In genomic region chr15:80252281-80252619, GRCh38 we compare ENCODE assay signal across 9 cellular contexts. TPM values are rescaled to one million over a fixed set of nuclear protein-coding genes. Genes with fewer than 3 reads are reported as not detected.
DNase-seq lines count a peak whose midpoint lies in the region; ATAC-seq and TF ChIP-seq lines count a peak whose summit lies in the region.
"Had no signal": no experiment of that assay in that cellular context is flagged by ENCODE, and none has a peak within 500 bp of the region (broad histone marks: within the 10 kb centered on the region; RNA-seq: fewer than 3 reads in every experiment).

No MANE protein-coding gene starts in this region.

- no peak overlapping the region for H3K27ac ChIP-seq in mammary epithelial cell (ENCODE audit: insufficient read depth, low read depth, low read length)

- no peaks in the 10 kb centered on the region for H3K79me2 ChIP-seq in mammary epithelial cell (ENCODE audit: insufficient read depth, low read length)

- dilution Hi-C loops in mammary epithelial cell (cut with HindIII; ENCODE audit: low sequenced_read_pairs), result no loop called here

- peaks cover 23% of the 10 kb centered on the region for H3K27me3 ChIP-seq in mammary epithelial cell (ENCODE audit: insufficient read depth, low read length)

- H3K4me3 ChIP-seq in mammary epithelial cell (replicated peaks in 1 of 3; ENCODE audit: insufficient read depth in 1 of 3, low read depth in 2 of 3, low read length in 3 of 3), result peak overlapping the region in 2 of 3 experiments; percentile 14 to 37

- no peaks in the 10 kb centered on the region for H3K9me3 ChIP-seq in mammary epithelial cell (replicated peaks; ENCODE audit: insufficient read depth, low read length)

- no peak for TF ChIP-seq CTCF in mammary epithelial cell (conservative IDR thresholded peaks at IDR 0.05 in 1 of 2, IDR thresholded peaks at IDR 0.05 in 1 of 2; ENCODE audit: extremely low read depth in 1 of 2, insufficient read depth in 1 of 2, low read depth in 1 of 2, low read length in 2 of 2)
- no peak for TF ChIP-seq CTCF in mesothelial cell of epicardium (IDR thresholded peaks at IDR 0.05; ENCODE audit: unreplicated experiment)
- no peak for TF ChIP-seq CTCF in type B pancreatic cell (conservative IDR thresholded peaks at IDR 0.05)

- peaks cover 47% of the 10 kb centered on the region for H3K27me3 Mint-ChIP-seq in activated naive CD4-positive, alpha-beta T cell treated with anti-CD3 and anti-CD28 coated beads for 36 hours (ENCODE audit: low read depth)
- H3K27me3 Mint-ChIP-seq in mesothelial cell of epicardium (ENCODE audit: low read depth), result peaks cover 93% of the 10 kb centered on the region
- peaks cover 91% of the 10 kb centered on the region for H3K27me3 Mint-ChIP-seq in type B pancreatic cell

- H3K4me1 ChIP-seq in mammary epithelial cell (ENCODE audit: insufficient read depth, low read length), result peaks cover 8% of the 10 kb centered on the region

- peak overlapping the region; percentile 16 for H3K4me3 Mint-ChIP-seq in activated naive CD4-positive, alpha-beta T cell treated with anti-CD3 and anti-CD28 coated beads for 36 hours
- H3K4me3 Mint-ChIP-seq in mesothelial cell of epicardium, result peak overlapping the region; percentile 58
- peak overlapping the region; percentile 88 for H3K4me3 Mint-ChIP-seq in type B pancreatic cell

- in situ Hi-C loops in mammary epithelial cell (cut with MboI; ENCODE audit: low sequenced_read_pairs in 2 of 2), result no loop called here

- no peaks in the 10 kb centered on the region for H4K20me1 ChIP-seq in mammary epithelial cell (ENCODE audit: insufficient read depth, low read length)

- H3K9me3 Mint-ChIP-seq in activated naive CD4-positive, alpha-beta T cell treated with anti-CD3 and anti-CD28 coated beads for 36 hours, result no peaks in the 10 kb centered on the region
- H3K9me3 Mint-ChIP-seq in mesothelial cell of epicardium, result no peaks in the 10 kb centered on the region
- H3K9me3 Mint-ChIP-seq in type B pancreatic cell, result no peaks in the 10 kb centered on the region
- H3K9me3 Mint-ChIP-seq: activated naive CD4-positive, alpha-beta T cell treated with anti-CD3 and anti-CD28 coated beads, Interleukin-2, amount 50 U/mL, for 72 hours had no signal

- no peaks in the 10 kb centered on the region for H3K36me3 Mint-ChIP-seq in activated naive CD4-positive, alpha-beta T cell treated with anti-CD3 and anti-CD28 coated beads for 36 hours (ENCODE audit: low read depth)
- H3K36me3 Mint-ChIP-seq in mesothelial cell of epicardium (no peaks in the 10 kb centered on the region), type B pancreatic cell (no peaks in the 10 kb centered on the region)

- no peak overlapping the region for H3K27ac Mint-ChIP-seq in activated naive CD4-positive, alpha-beta T cell treated with anti-CD3 and anti-CD28 coated beads for 36 hours
- H3K27ac Mint-ChIP-seq in mesothelial cell of epicardium, result no peak overlapping the region
- no peak overlapping the region for H3K27ac Mint-ChIP-seq in type B pancreatic cell
- H3K27ac Mint-ChIP-seq: activated naive CD4-positive, alpha-beta T cell treated with anti-CD3 and anti-CD28 coated beads, Interleukin-2, amount 50 U/mL, for 72 hours had no signal

- H3K9ac ChIP-seq in mammary epithelial cell (ENCODE audit: insufficient read depth, low read length), result no peak overlapping the region

- ATAC-seq in HG03097 (IDR thresholded peaks at IDR 0.05; ENCODE audit: low FRiP score, unreplicated experiment), result no peak

- no peak overlapping the region for H2AFZ ChIP-seq in mammary epithelial cell (ENCODE audit: low read depth, low read length)

- BruUV-seq in mammary epithelial cell (replicated peaks; lab: Mats Ljungman, UMichigan), result no TSS peak

- intact Hi-C loops in activated naive CD4-positive, alpha-beta T cell treated with anti-CD3 and anti-CD28 coated beads for 36 hours (cut with micrococcal nuclease), result no loop called here
- intact Hi-C loops in mammary epithelial cell (cut with micrococcal nuclease), result no loop called here

- no peaks in the 10 kb centered on the region for H3K36me3 ChIP-seq in mammary epithelial cell (ENCODE audit: insufficient read depth, low read length)

- WGBS in mammary epithelial cell (ENCODE audit: low coverage, missing lambda C conversion rate), result 0% methylated on average over 4 of the region's 7 CpGs

- H3K4me1 Mint-ChIP-seq in activated naive CD4-positive, alpha-beta T cell treated with anti-CD3 and anti-CD28 coated beads for 36 hours (ENCODE audit: low read depth), result peaks cover 6% of the 10 kb centered on the region
- H3K4me1 Mint-ChIP-seq in mesothelial cell of epicardium, result peaks cover 3% of the 10 kb centered on the region
- peaks cover 13% of the 10 kb centered on the region for H3K4me1 Mint-ChIP-seq in type B pancreatic cell (ENCODE audit: unreplicated experiment)

- peak overlapping the region; percentile 77 for H3K4me2 ChIP-seq in mammary epithelial cell (ENCODE audit: insufficient read depth, low read depth, low read length)

- CTCF ChIA-PET in activated naive CD4-positive, alpha-beta T cell treated with anti-CD3 and anti-CD28 coated beads for 36 hours (lab: Charles Lee), result no interaction called here
- CTCF ChIA-PET in mammary epithelial cell (lab: Charles Lee; ENCODE audit: low non-redundant PET), result no interaction called here

- DNase-seq in activated naive CD4-positive, alpha-beta T cell treated with anti-CD3 and anti-CD28 coated beads for 36 hours, result no peak
- no peak for DNase-seq in activated naive CD4-positive, alpha-beta T cell treated with anti-CD3 and anti-CD28 coated beads, Interleukin-2, amount 50 U/mL, for 16 hours
- DNase-seq in mammary epithelial cell, result no peak
- DNase-seq in mesothelial cell of epicardium (ENCODE audit: low spot score in 2 of 2, unreplicated experiment in 2 of 2), result no peak
- no peak for DNase-seq in type B pancreatic cell (ENCODE audit: extremely low spot score, unreplicated experiment)
- DNase-seq in epidermal melanocyte (ENCODE audit: insufficient read length, low spot score), result no peak
- no peak for DNase-seq in cortex of kidney (lab: John Stamatoyannopoulos, UW)

RNA-seq across cellular contexts. Expression of gene CTXND1, which starts 0.2 kb away (rescaled TPM):
- not detected for total RNA-seq in activated naive CD4-positive, alpha-beta T cell treated with anti-CD3 and anti-CD28 coated beads for 36 hours
- total RNA-seq in mammary epithelial cell, result not detected
- not detected for polyA plus RNA-seq in mammary epithelial cell
- not detected for polyA minus RNA-seq in mammary epithelial cell
- total RNA-seq in mesothelial cell of epicardium, result not detected in 3 replicates
- 1.1 and 2.7 TPM in 2 replicates for total RNA-seq in type B pancreatic cell (ENCODE audit: low replicate concordance)
- total RNA-seq: activated naive CD4-positive, alpha-beta T cell treated with anti-CD3 and anti-CD28 coated beads, Interleukin-2, amount 50 U/mL, for 72 hours had no signal

Comparison
In these comparisons a context has a peak if more than half of its experiments do, and no peak if none do; other contexts are left out.
1. H3K4me3 Mint-ChIP-seq: peak in every context shown above with its lines; median percentile 88 in type B pancreatic cell; 58 in mesothelial cell of epicardium; 16 in activated naive CD4-positive, alpha-beta T cell treated with anti-CD3 and anti-CD28 coated beads for 36 hours.